ENCODE assay signal across 8 cellular contexts in genomic region chr10:102501201-102502028, GRCh38. TPM values are rescaled to one million over a fixed set of nuclear protein-coding genes. Genes with fewer than 3 reads are reported as not detected.
DNase-seq lines count a peak whose midpoint lies in the region; TF ChIP-seq lines count a peak whose summit lies in the region.

No MANE protein-coding gene starts in this region.

- H3K27ac ChIP-seq in duodenal mucosa (ENCODE audit: low read depth, low read length), result peak overlapping the region; percentile 13
- H3K27ac ChIP-seq in muscle layer of colon (ENCODE audit: low read depth, low read length), result peak overlapping the region; percentile 45

- DNase-seq in AG09309 (ENCODE audit: low read depth), result no peak
- no peak for DNase-seq in Jurkat, Clone E6-1 (ENCODE audit: low read depth, low spot score)
- DNase-seq in activated CD4-positive, alpha-beta T cell treated with anti-CD3 and anti-CD28 coated beads, Interleukin-2, amount 50 U/mL, for 48 hours, result no peak
- DNase-seq in NCI-H510A (lab: John Stamatoyannopoulos, UW), result no peak
- no peak for DNase-seq in activated CD4-positive, CD25-positive, alpha-beta regulatory T cell treated with anti-CD3 and anti-CD28 coated beads, Interleukin-2, amount 50 U/mL, for 72 hours
- DNase-seq in hippocampal formation (lab: John Stamatoyannopoulos, UW), result no peak

- H3K9ac ChIP-seq in duodenal mucosa (ENCODE audit: low read depth in 1 of 2, low read length in 2 of 2) (peak overlapping the region; percentile 67 to 77), muscle layer of colon (ENCODE audit: low read length) (peak overlapping the region; percentile 65)

- H3K27me3 ChIP-seq in duodenal mucosa (ENCODE audit: control insufficient read depth in 1 of 2, insufficient read depth in 2 of 2, low read length in 2 of 2) (no peaks in the 10 kb centered on the region), muscle layer of colon (ENCODE audit: control insufficient read depth in 1 of 2, insufficient read depth in 2 of 2, low read length in 2 of 2) (no peaks in the 10 kb centered on the region)

- H3K4me1 ChIP-seq in duodenal mucosa (ENCODE audit: control insufficient read depth in 1 of 2, insufficient read depth in 2 of 2, low read length in 2 of 2), result peaks cover 21 to 27% of the 10 kb centered on the region in 2 donors
- peaks cover 34% of the 10 kb centered on the region for H3K4me1 ChIP-seq in muscle layer of colon (ENCODE audit: insufficient read depth, low read length)

- no peaks in the 10 kb centered on the region for H3K9me3 ChIP-seq in duodenal mucosa (ENCODE audit: control insufficient read depth in 1 of 2, low read length in 2 of 2)
- no peaks in the 10 kb centered on the region for H3K9me3 ChIP-seq in muscle layer of colon (ENCODE audit: low read length)

- H3K4me3 ChIP-seq in AG09309 (ENCODE audit: control insufficient read depth, low read depth, low read length) (peak overlapping the region; percentile 68), duodenal mucosa (ENCODE audit: low read depth in 1 of 2, low read length in 2 of 2) (peak overlapping the region; percentile 82 to 96), muscle layer of colon (ENCODE audit: low read depth in 1 of 2, low read length in 2 of 2) (peak overlapping the region; percentile 40 to 100)
- H3K4me3 ChIP-seq in Jurkat, Clone E6-1 (ENCODE audit: low read length), result peak overlapping the region; percentile 97

- no peak for TF ChIP-seq CTCF in AG09309 (IDR thresholded peaks at IDR 0.05; ENCODE audit: control insufficient read depth, insufficient read depth, low read depth, low read length, missing control alignments)

- no peaks in the 10 kb centered on the region for H3K36me3 ChIP-seq in duodenal mucosa (ENCODE audit: control insufficient read depth in 1 of 2, insufficient read depth in 2 of 2, low read length in 2 of 2)
- H3K36me3 ChIP-seq in muscle layer of colon (ENCODE audit: insufficient read depth, low read length), result peaks cover 4% of the 10 kb centered on the region

RNA-seq across cellular contexts. Expression of gene ACTR1A, which starts 1.1 kb away (rescaled TPM):
- 104 TPM for polyA plus RNA-seq in Jurkat, Clone E6-1 (2012; ENCODE audit: insufficient read depth, insufficient read length)

RNA-seq across cellular contexts. Expression of gene SUFU, which starts 2.4 kb away (rescaled TPM):
- 8.2 TPM for polyA plus RNA-seq in Jurkat, Clone E6-1 (2012; ENCODE audit: insufficient read depth, insufficient read length)

RNA-seq across cellular contexts. Expression of gene C10orf95, which starts 50.1 kb away (rescaled TPM):
- 2.2 TPM for polyA plus RNA-seq in Jurkat, Clone E6-1 (2012; ENCODE audit: insufficient read depth, insufficient read length)
